Comparison of ENCODE assay signal across 17 cellular contexts in the genomic region with DNA sequence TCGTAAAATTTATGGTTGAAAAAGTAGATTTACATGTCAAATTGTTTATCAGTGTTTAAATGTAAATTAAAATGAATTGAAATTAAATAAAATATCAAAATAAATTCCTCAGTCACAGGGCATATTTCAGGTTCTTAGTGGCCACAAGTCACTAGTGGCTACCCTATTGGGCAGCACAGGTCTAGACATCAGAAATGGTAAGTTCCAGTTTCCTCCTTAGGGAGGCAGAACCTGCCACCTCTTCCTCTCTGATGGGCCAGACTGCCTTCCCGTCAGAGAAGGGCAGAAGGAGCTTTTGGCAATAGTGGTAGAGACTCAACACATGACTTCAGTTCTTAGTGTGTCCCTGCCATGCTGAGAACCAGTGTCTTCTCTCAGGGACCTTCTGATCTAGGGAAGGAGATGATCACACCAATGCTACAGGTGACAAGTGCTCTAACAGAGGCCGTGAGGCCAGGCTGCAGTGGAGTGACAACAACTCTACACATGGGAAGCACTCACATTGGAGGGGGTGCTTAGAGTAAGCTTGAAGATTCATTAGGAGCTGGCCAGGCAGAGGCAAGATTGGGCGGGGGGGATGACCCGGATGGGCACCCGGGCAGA. TPM values are rescaled to one million over a fixed set of nuclear protein-coding genes. Genes with fewer than 3 reads are reported as not detected.
A peak's percentile ranks its signal among the peaks of the same experiment; 100 is the strongest.
DNase-seq lines count a peak whose midpoint lies in the region; ATAC-seq and TF ChIP-seq lines count a peak whose summit lies in the region.
"Had no signal": no experiment of that assay in that cellular context is flagged by ENCODE, and none has a peak within 500 bp of the region (broad histone marks: within the 10 kb centered on the region; RNA-seq: fewer than 3 reads in every experiment).

No MANE protein-coding gene starts in this region.

- no TSS peak for BruUV-seq in Panc1 (replicated peaks; lab: Mats Ljungman, UMichigan)

- 57% methylated on average over 6 of the region's 6 CpGs for WGBS in right cardiac atrium

- in situ Hi-C loops in Panc1 (cut with HindIII; ENCODE audit: low pct_unique_long_range_greater_than_20kb, low sequenced_read_pairs), result no loop called here

- ATAC-seq in Panc1 (peak; percentile 43; the same call in 1 of the 2 replicates), right cardiac atrium (no peak), GM18520 (IDR thresholded peaks at IDR 0.05; ENCODE audit: unreplicated experiment) (no peak)
- ATAC-seq: activated naive CD8-positive, alpha-beta T cell treated with anti-CD3 and anti-CD28 coated beads, Interleukin-2, amount 50 U/mL, for 24 hours; naive thymus-derived CD8-positive, alpha-beta T cell had no signal

- no peak overlapping the region for H3K27ac ChIP-seq in Panc1 (ENCODE audit: low read length)
- H3K27ac ChIP-seq in coronary artery, result no peak overlapping the region
- H3K27ac ChIP-seq in right cardiac atrium (ENCODE audit: low read length), result no peak overlapping the region
- no peak overlapping the region for H3K27ac ChIP-seq in right atrium auricular region
- H3K27ac ChIP-seq: esophagus muscularis mucosa, suprapubic skin had no signal

- intact Hi-C loops in Panc1 (cut with micrococcal nuclease; ENCODE audit: unreplicated experiment) (loop anchor here (2.0 to 5.0 kb wide), 2 partner anchors 365 to 382 kb away; no protein-coding TSS in a partner anchor), posterior vena cava (cut with DNase I) (no loop called here), right cardiac atrium (cut with DNase I) (no loop called here)

- DNase-seq in NCI-H82 (lab: John Stamatoyannopoulos, UW) (peak; percentile 30), NCI-H82 treated with DMSO at 0.1 percent for 48 hours (lab: John Stamatoyannopoulos, UW; ENCODE audit: unreplicated experiment) (no peak), Panc1 (ENCODE audit: low read depth, low spot score) (no peak), coronary artery (ENCODE audit: low spot score) (no peak), posterior vena cava (ENCODE audit: low spot score) (peak; percentile 3), right cardiac atrium (no peak), right atrium auricular region (ENCODE audit: low spot score) (no peak)
- DNase-seq: activated CD4-positive, CD25-positive, alpha-beta regulatory T cell treated with anti-CD3 and anti-CD28 coated beads, Interleukin-2, amount 50 U/mL, for 72 hours; effector memory CD4-positive, alpha-beta T cell; MV-4-11; stimulated activated naive B cell treated with anti-CD40 and anti-IgM and Interleukin-4, amounts not matched to agents 10 μg/mL and 1 μg/mL and 100 μg/mL, for 72 hours had no signal

- POLR2A ChIA-PET in Panc1 (lab: Charles Lee), result interaction anchor here (0.7 kb wide), 1 partner anchor 351 kb away, joined by 3 read pairs; no protein-coding TSS in a partner anchor

- TF ChIP-seq CTCF in Panc1 (IDR thresholded peaks at IDR 0.05), result no peak
- TF ChIP-seq CTCF in coronary artery (IDR thresholded peaks at IDR 0.05), result no peak
- TF ChIP-seq CTCF in right atrium auricular region (IDR thresholded peaks at IDR 0.05), result no peak

- no peaks in the 10 kb centered on the region for H3K4me1 ChIP-seq in Panc1 (ENCODE audit: control insufficient read depth, insufficient read depth, low read length)
- H3K4me1 ChIP-seq in right cardiac atrium (ENCODE audit: control insufficient read depth, insufficient read depth, low read length), result no peaks in the 10 kb centered on the region
- H3K4me1 ChIP-seq in right atrium auricular region, result peaks cover 0 to 17% of the 10 kb centered on the region in 2 donors
- H3K4me1 ChIP-seq: suprapubic skin had no signal

- no peaks in the 10 kb centered on the region for H3K9me3 ChIP-seq in Panc1 (ENCODE audit: control insufficient read depth, insufficient read depth, low read depth, low read length)
- H3K9me3 ChIP-seq in right cardiac atrium (ENCODE audit: control insufficient read depth, low read length), result no peaks in the 10 kb centered on the region
- H3K9me3 ChIP-seq in right atrium auricular region, result no peaks in the 10 kb centered on the region
- H3K9me3 ChIP-seq: Caco-2, esophagus muscularis mucosa, suprapubic skin had no signal

- H3K4me3 ChIP-seq in Panc1 (ENCODE audit: low read depth in 2 of 2, low read length in 2 of 2) (no peak overlapping the region), coronary artery (peak overlapping the region; percentile 36), right cardiac atrium (ENCODE audit: low read length) (no peak overlapping the region), right atrium auricular region (no peak overlapping the region)
- H3K4me3 ChIP-seq: esophagus muscularis mucosa, suprapubic skin had no signal

- H3K36me3 ChIP-seq in Panc1 (ENCODE audit: control insufficient read depth, insufficient read depth, low read length) (no peaks in the 10 kb centered on the region), right atrium auricular region (no peaks in the 10 kb centered on the region)
- H3K36me3 ChIP-seq: esophagus muscularis mucosa, suprapubic skin had no signal

- CTCF ChIA-PET in Panc1 (lab: Charles Lee), result interaction anchor here (0.6 to 1.3 kb wide), 7 partner anchors 9 to 311 kb away, joined by 3 to 4 read pairs (median 4); no protein-coding TSS in a partner anchor

- H3K27me3 ChIP-seq in Panc1 (ENCODE audit: control insufficient read depth, insufficient read depth, low read length) (peaks cover 5% of the 10 kb centered on the region; the same call in 1 of the 2 replicates), right cardiac atrium (ENCODE audit: control insufficient read depth, insufficient read depth) (no peaks in the 10 kb centered on the region), right atrium auricular region (no peaks in the 10 kb centered on the region)

RNA-seq across cellular contexts. Expression of gene PCBD1, which starts 14.4 kb away (rescaled TPM):
- total RNA-seq in Panc1 (2021; ENCODE audit: unreplicated experiment), result 122 TPM
- 139 TPM for polyA plus RNA-seq in Panc1 (2012; ENCODE audit: insufficient read length)
- total RNA-seq in posterior vena cava, result 10 to 100 TPM; 48.7 to 54.1 TPM
- 100 to 1,000 TPM; 102 to 141 (median 134) TPM for total RNA-seq in right cardiac atrium
- 216 TPM for polyA plus RNA-seq in right cardiac atrium
- 10 to 100 TPM; 79.4 to 98.6 TPM for total RNA-seq in right atrium auricular region

Comparison
In these comparisons a context has a peak if more than half of its experiments do, and no peak if none do; other contexts are left out.
1. DNase-seq: peak in NCI-H82 (single experiment) and posterior vena cava (single experiment); none in NCI-H82 treated with DMSO at 0.1 percent for 48 hours (single experiment), Panc1 (single experiment), coronary artery (single experiment), right cardiac atrium (0 of 3) and right atrium auricular region (single experiment).